Comparison of ENCODE assay signal across 29 cellular contexts in the genomic region with DNA sequence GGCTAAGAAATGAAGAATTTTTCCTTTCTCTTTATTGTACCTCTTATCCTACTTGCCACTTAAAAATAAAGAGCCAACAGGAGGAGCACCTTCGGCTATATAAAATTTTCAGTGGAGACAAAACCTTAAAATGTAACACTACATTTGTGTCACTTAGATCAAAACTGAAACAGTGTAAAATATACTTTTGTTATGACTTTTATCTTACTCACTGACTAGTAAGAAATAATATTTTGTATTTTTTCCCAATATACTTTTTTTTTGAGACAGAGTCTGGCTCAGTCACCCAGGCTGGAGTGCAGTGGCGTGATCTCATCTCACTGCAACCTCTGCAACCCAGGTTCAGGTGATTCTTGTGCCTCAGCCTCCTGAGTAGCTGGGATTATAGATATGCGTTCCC. TPM values are rescaled to one million over a fixed set of nuclear protein-coding genes. Genes with fewer than 3 reads are reported as not detected.
"Had no signal": no experiment of that assay in that cellular context is flagged by ENCODE, and none has a peak within 500 bp of the region (broad histone marks: within the 10 kb centered on the region; RNA-seq: fewer than 3 reads in every experiment).

No MANE protein-coding gene starts in this region.

- H3K4me3 Mint-ChIP-seq: central memory CD8-positive, alpha-beta T cell; dendritic cell treated with granulocyte-macrophage colony-stimulating factor and Interleukin-4, amounts not matched to agents 40 ng/mL and 50 ng/mL, for 4 days; endodermal cell; mesothelial cell of epicardium; neural crest cell; T-helper 1 cell treated with Interleukin-12 subunit alpha and Interleukin-12 subunit beta and Interleukin-4 antibody, amounts not matched to agents 30 μg/mL and 1 μg/mL, for 36 hours had no signal

- H3K9me3 Mint-ChIP-seq: central memory CD8-positive, alpha-beta T cell; dendritic cell treated with granulocyte-macrophage colony-stimulating factor and Interleukin-4, amounts not matched to agents 40 ng/mL and 50 ng/mL, for 4 days; endodermal cell; mesothelial cell of epicardium; naive B cell; neural crest cell; T-helper 1 cell treated with Interleukin-12 subunit alpha and Interleukin-12 subunit beta and Interleukin-4 antibody, amounts not matched to agents 30 μg/mL and 1 μg/mL, for 36 hours had no signal

- DNase-seq: activated gamma-delta T cell treated with Interleukin-2 at 50 U/mL for 16 hours; activated naive CD4-positive, alpha-beta T cell treated with anti-CD3 and anti-CD28 coated beads, Interleukin-2, amount 50 U/mL, for 16 hours; endodermal cell; foreskin fibroblast; head of caudate nucleus; hippocampal formation; left cardiac atrium; mammary epithelial cell; naive B cell; nucleus accumbens; pancreas; retina; SK-N-SH; stimulated activated CD4-positive, alpha-beta T cell treated with anti-CD3 and anti-CD28 coated beads, Interleukin-12 subunit alpha, Interleukin-12 subunit beta, amount 100 ng/mL, for 4 hours; stimulated activated CD4-positive, alpha-beta T cell treated with anti-CD3 and anti-CD28 coated beads, Interleukin-4, amount 100 ng/mL, for 4 hours; stimulated activated CD8-positive, alpha-beta memory T cell treated with anti-CD3 and anti-CD28 coated beads, Interleukin-4, amount 100 ng/mL, for 48 hours; stimulated activated naive CD4-positive, alpha-beta T cell; SW 1271; T1000; testis; transverse colon had no signal

- H3K27ac Mint-ChIP-seq: dendritic cell treated with granulocyte-macrophage colony-stimulating factor and Interleukin-4, amounts not matched to agents 40 ng/mL and 50 ng/mL, for 4 days; endodermal cell; mesothelial cell of epicardium; T-helper 1 cell treated with Interleukin-12 subunit alpha and Interleukin-12 subunit beta and Interleukin-4 antibody, amounts not matched to agents 30 μg/mL and 1 μg/mL, for 36 hours had no signal

- H3K27me3 Mint-ChIP-seq: central memory CD8-positive, alpha-beta T cell; dendritic cell treated with granulocyte-macrophage colony-stimulating factor and Interleukin-4, amounts not matched to agents 40 ng/mL and 50 ng/mL, for 4 days; naive B cell had no signal

- ATAC-seq: esophagus mucosa, left cardiac atrium, pancreas, sciatic nerve had no signal

- H3K4me1 Mint-ChIP-seq: endodermal cell, mesothelial cell of epicardium, neural crest cell had no signal

RNA-seq across cellular contexts. Expression of a gene that starts 28.3 kb away (rescaled TPM):
- total RNA-seq: activated CD8-positive, alpha-beta memory T cell treated with anti-CD3 and anti-CD28 coated beads for 36 hours; esophagus mucosa; left cardiac atrium; neural crest cell; sciatic nerve; transverse colon had no signal
